Comparison of ENCODE assay signal across 8 cellular contexts in the genomic region with DNA sequence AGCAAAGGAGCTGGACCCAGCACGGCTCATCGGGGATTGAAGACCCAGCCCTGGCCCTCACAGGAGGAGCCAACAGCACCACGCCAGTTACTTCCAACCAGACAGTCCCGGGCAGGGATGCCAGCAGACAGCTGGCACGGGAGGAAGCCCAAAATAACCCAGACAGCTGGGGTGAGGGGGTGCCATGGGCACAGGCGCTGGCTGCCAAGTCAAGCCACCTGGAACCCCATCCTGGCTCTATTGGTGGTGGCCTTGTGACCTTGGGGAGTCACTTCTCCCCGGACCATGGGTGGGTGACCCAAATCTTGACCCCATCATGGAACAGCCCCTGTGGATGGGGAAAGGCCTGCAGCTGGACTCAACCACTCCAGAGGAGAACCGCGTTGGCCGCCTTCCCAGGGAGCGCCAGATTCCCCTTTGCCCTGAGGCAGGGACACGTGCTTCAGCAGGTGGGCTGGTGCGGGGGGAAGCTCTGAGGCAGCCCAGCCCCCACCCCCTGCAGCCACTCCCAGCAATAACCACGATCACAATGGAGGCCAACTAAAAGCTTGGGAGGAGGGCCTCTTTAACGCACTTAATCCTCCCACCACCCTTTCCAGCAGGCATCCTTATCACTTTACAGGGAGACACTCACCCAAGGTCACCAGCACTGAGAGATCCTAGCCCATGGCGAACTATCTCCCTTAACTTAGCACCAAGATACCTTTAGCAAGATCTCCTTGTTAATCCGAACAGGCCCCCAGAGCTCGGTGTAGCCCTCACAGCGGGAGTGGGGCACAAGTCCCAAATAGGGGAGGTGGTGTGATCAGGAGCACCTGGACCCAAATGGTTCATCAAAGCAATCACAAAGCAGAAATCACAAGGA. TPM values are rescaled to one million over a fixed set of nuclear protein-coding genes. Genes with fewer than 3 reads are reported as not detected.
DNase-seq lines count a peak whose midpoint lies in the region; ATAC-seq and TF ChIP-seq lines count a peak whose summit lies in the region.

No MANE protein-coding gene starts in this region.

- intact Hi-C loops in MCF 10A (cut with micrococcal nuclease): loop anchor here (10.0 kb wide), 2 partner anchors 227 to 397 kb away; partner anchors contain the start of gene BCL7A

- POLR2A ChIA-PET in MCF 10A (lab: Yijun Ruan, JAX) (interaction anchor here (0.5 to 13.9 kb wide), 11 partner anchors 10 to 726 kb away, joined by 3 to 344 read pairs (median 4); partner anchors contain the start of genes PSMD9, SETD1B and TMEM120B), GM10248 (lab: Yijun Ruan, JAX) (interaction anchor here (0.6 to 2.5 kb wide), 5 partner anchors 10 to 27 kb away, joined by 3 to 13 read pairs (median 4); no protein-coding TSS in a partner anchor)

- H3K36me3 ChIP-seq in HAP-1 (replicated peaks): peaks cover 53% of the 10 kb centered on the region

- peak overlapping the region; percentile 78 for H3K4me3 Mint-ChIP-seq in MCF 10A (ENCODE audit: unreplicated experiment)
- peak overlapping the region; percentile 65 for H3K4me3 Mint-ChIP-seq in stimulated activated memory B cell treated with anti-CD40 and anti-IgM and Interleukin-4, amounts not matched to agents 10 μg/mL and 1 μg/mL and 100 μg/mL, for 72 hours

- H3K9me3 Mint-ChIP-seq in MCF 10A (ENCODE audit: unreplicated experiment): no peaks in the 10 kb centered on the region
- no peaks in the 10 kb centered on the region for H3K9me3 Mint-ChIP-seq in stimulated activated memory B cell treated with anti-CD40 and anti-IgM and Interleukin-4, amounts not matched to agents 10 μg/mL and 1 μg/mL and 100 μg/mL, for 72 hours

- peak overlapping the region; percentile 74 for H3K4me3 ChIP-seq in HAP-1

- H3K27me3 ChIP-seq in HAP-1 (ENCODE audit: low read depth): no peaks in the 10 kb centered on the region

- no peaks in the 10 kb centered on the region for H3K27me3 Mint-ChIP-seq in MCF 10A (ENCODE audit: insufficient read depth, unreplicated experiment)
- no peaks in the 10 kb centered on the region for H3K27me3 Mint-ChIP-seq in stimulated activated memory B cell treated with anti-CD40 and anti-IgM and Interleukin-4, amounts not matched to agents 10 μg/mL and 1 μg/mL and 100 μg/mL, for 72 hours

- DNase-seq in HAP-1 (ENCODE audit: low spot score in 2 of 2) (peak; percentile 93 to 96), NCI-H524 treated with DMSO at 0.1 percent for 48 hours (lab: John Stamatoyannopoulos, UW) (peak; percentile 20), MCF 10A (ENCODE audit: unreplicated experiment) (peak; percentile 77), kidney tubule cell (ENCODE audit: low spot score) (peak; percentile 44), NAMALWA (ENCODE audit: low spot score) (no peak), GM10248 (ENCODE audit: extremely low spot score) (no peak)

- H3K9me3 ChIP-seq in HAP-1: no peaks in the 10 kb centered on the region

- CTCF ChIA-PET in MCF 10A (lab: Yijun Ruan, JAX): interaction anchor here (0.6 to 10.6 kb wide), 8 partner anchors 11 to 234 kb away, joined by 3 to 390 read pairs (median 32); partner anchors contain the start of genes SETD1B and TMEM120B
- CTCF ChIA-PET in GM10248 (lab: Yijun Ruan, JAX): interaction anchor here (1.0 to 14.7 kb wide), 4 partner anchors 10 to 92 kb away, joined by 3 to 565 read pairs (median 318); partner anchors contain the start of genes PSMD9 and SETD1B

- in situ Hi-C loops in HAP-1 (cut with MboI; ENCODE audit: low sequenced_read_pairs): loop anchor here (5.0 kb wide), 1 partner anchor 89 kb away; the partner anchor contains the start of gene PSMD9

- TF ChIP-seq CTCF in MCF 10A (IDR thresholded peaks at IDR 0.05; ENCODE audit: unreplicated experiment) (no peak), GM10248 (IDR thresholded peaks at IDR 0.05; ENCODE audit: control extremely low read depth, extremely low read depth, low read depth, missing control alignments) (no peak)

- peaks cover 43% of the 10 kb centered on the region for H3K4me1 ChIP-seq in HAP-1

- no peak for ATAC-seq in stimulated activated memory B cell treated with anti-CD40 and anti-IgM and Interleukin-4, amounts not matched to agents 10 μg/mL and 1 μg/mL and 100 μg/mL, for 72 hours
- ATAC-seq in GM21381 (IDR thresholded peaks at IDR 0.05; ENCODE audit: unreplicated experiment): no peak

- H3K27ac Mint-ChIP-seq in MCF 10A (ENCODE audit: low read depth, unreplicated experiment): peak overlapping the region; percentile 81
- H3K27ac Mint-ChIP-seq in stimulated activated memory B cell treated with anti-CD40 and anti-IgM and Interleukin-4, amounts not matched to agents 10 μg/mL and 1 μg/mL and 100 μg/mL, for 72 hours: peak overlapping the region; percentile 79

- peaks cover 44% of the 10 kb centered on the region for H3K36me3 Mint-ChIP-seq in MCF 10A (ENCODE audit: insufficient read depth, unreplicated experiment)
- peaks cover 35% of the 10 kb centered on the region for H3K36me3 Mint-ChIP-seq in stimulated activated memory B cell treated with anti-CD40 and anti-IgM and Interleukin-4, amounts not matched to agents 10 μg/mL and 1 μg/mL and 100 μg/mL, for 72 hours

- no TSS peak for BruUV-seq in MCF 10A (replicated peaks; lab: Mats Ljungman, UMichigan)

- peaks cover 37% of the 10 kb centered on the region for H3K4me1 Mint-ChIP-seq in MCF 10A (ENCODE audit: insufficient read depth, unreplicated experiment)
- peaks cover 46% of the 10 kb centered on the region for H3K4me1 Mint-ChIP-seq in stimulated activated memory B cell treated with anti-CD40 and anti-IgM and Interleukin-4, amounts not matched to agents 10 μg/mL and 1 μg/mL and 100 μg/mL, for 72 hours

RNA-seq across cellular contexts. Expression of gene RHOF, which starts 4.7 kb away (rescaled TPM):
- 9.5 and 11.6 TPM in 2 replicates for total RNA-seq in MCF 10A (2022)

RNA-seq across cellular contexts. Expression of gene SETD1B, which starts 5.6 kb away (rescaled TPM):
- 19.7 and 19.9 TPM in 2 replicates for total RNA-seq in MCF 10A (2022)

Comparison
In these comparisons a context has a peak if more than half of its experiments do, and no peak if none do; other contexts are left out.
1. DNase-seq: peak in HAP-1 (2 of 2), NCI-H524 treated with DMSO at 0.1 percent for 48 hours (single experiment), MCF 10A (single experiment) and kidney tubule cell (single experiment); none in NAMALWA (single experiment) and GM10248 (single experiment).